2 cellular contexts compared by ENCODE assay signal in the genomic region with DNA sequence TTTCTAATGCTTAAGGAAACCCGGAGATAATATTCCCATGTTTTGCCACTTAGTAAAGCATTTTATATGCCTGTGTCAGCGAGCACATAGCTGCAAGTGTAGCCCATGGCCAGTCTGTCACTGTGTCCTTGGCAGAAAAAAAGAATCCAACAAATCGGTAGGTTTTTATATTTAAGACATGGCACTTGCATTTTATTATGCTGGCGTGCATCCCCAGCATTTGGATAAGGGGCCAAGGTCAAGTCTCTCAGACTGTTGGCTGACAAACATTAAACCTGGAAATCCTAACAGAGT.
TF ChIP-seq lines count a peak whose summit lies in the region.

No MANE protein-coding gene starts in this region.

TF ChIP-seq in SK-N-SH, 30 proteins besides CTCF, POLR2A, EP300 and RAD21 (continued from another document):
- TF ChIP-seq, protein P1, sequence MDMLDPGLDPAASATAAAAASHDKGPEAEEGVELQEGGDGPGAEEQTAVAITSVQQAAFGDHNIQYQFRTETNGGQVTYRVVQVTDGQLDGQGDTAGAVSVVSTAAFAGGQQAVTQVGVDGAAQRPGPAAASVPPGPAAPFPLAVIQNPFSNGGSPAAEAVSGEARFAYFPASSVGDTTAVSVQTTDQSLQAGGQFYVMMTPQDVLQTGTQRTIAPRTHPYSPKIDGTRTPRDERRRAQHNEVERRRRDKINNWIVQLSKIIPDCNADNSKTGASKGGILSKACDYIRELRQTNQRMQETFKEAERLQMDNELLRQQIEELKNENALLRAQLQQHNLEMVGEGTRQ (IDR thresholded peaks at IDR 0.05; ENCODE audit: borderline replicate concordance, low read depth, low read length) = no peak
- TF ChIP-seq YY1 (IDR thresholded peaks at IDR 0.05; ENCODE audit: low read depth) (no peak), EZH2phosphoT487 (IDR thresholded peaks at IDR 0.05; ENCODE audit: borderline replicate concordance, low read depth) (no peak), SIN3A (IDR thresholded peaks at IDR 0.05; ENCODE audit: borderline replicate concordance, low read depth, low read length) (no peak), RFX5 (IDR thresholded peaks at IDR 0.05; ENCODE audit: low read length) (no peak), CHD2 (IDR thresholded peaks at IDR 0.05; ENCODE audit: low read length, partially characterized antibody) (no peak)
- TF ChIP-seq, protein P2, sequence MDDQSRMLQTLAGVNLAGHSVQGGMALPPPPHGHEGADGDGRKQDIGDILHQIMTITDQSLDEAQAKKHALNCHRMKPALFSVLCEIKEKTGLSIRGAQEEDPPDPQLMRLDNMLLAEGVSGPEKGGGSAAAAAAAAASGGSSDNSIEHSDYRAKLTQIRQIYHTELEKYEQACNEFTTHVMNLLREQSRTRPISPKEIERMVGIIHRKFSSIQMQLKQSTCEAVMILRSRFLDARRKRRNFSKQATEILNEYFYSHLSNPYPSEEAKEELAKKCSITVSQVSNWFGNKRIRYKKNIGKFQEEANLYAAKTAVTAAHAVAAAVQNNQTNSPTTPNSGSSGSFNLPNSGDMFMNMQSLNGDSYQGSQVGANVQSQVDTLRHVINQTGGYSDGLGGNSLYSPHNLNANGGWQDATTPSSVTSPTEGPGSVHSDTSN (IDR thresholded peaks at IDR 0.05) = no peak

TF ChIP-seq in SK-N-SH treated with all-trans-retinoic acid at 6 μM for 48 hours, 23 proteins besides CTCF, POLR2A, EP300 and RAD21 (continued from another document):
- no peak for TF ChIP-seq SNAI2 (CRISPR knock-in tag; IDR thresholded peaks at IDR 0.05)
- no peak for TF ChIP-seq TCF4 (CRISPR knock-in tag; IDR thresholded peaks at IDR 0.05; ENCODE audit: borderline replicate concordance)
- TF ChIP-seq TOX (CRISPR knock-in tag; IDR thresholded peaks at IDR 0.05; ENCODE audit: borderline replicate concordance) = no peak
- TF ChIP-seq, protein P3, sequence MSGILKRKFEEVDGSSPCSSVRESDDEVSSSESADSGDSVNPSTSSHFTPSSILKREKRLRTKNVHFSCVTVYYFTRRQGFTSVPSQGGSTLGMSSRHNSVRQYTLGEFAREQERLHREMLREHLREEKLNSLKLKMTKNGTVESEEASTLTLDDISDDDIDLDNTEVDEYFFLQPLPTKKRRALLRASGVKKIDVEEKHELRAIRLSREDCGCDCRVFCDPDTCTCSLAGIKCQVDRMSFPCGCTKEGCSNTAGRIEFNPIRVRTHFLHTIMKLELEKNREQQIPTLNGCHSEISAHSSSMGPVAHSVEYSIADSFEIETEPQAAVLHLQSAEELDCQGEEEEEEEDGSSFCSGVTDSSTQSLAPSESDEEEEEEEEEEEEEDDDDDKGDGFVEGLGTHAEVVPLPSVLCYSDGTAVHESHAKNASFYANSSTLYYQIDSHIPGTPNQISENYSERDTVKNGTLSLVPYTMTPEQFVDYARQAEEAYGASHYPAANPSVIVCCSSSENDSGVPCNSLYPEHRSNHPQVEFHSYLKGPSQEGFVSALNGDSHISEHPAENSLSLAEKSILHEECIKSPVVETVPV (CRISPR knock-in tag; IDR thresholded peaks at IDR 0.05) = no peak
- TF ChIP-seq ZNF565 (CRISPR knock-in tag; conservative IDR thresholded peaks at IDR 0.05; ENCODE audit: low read depth) = no peak
- no peak for TF ChIP-seq CSDC2 (CRISPR knock-in tag; IDR thresholded peaks at IDR 0.05)
- TF ChIP-seq, protein P4, sequence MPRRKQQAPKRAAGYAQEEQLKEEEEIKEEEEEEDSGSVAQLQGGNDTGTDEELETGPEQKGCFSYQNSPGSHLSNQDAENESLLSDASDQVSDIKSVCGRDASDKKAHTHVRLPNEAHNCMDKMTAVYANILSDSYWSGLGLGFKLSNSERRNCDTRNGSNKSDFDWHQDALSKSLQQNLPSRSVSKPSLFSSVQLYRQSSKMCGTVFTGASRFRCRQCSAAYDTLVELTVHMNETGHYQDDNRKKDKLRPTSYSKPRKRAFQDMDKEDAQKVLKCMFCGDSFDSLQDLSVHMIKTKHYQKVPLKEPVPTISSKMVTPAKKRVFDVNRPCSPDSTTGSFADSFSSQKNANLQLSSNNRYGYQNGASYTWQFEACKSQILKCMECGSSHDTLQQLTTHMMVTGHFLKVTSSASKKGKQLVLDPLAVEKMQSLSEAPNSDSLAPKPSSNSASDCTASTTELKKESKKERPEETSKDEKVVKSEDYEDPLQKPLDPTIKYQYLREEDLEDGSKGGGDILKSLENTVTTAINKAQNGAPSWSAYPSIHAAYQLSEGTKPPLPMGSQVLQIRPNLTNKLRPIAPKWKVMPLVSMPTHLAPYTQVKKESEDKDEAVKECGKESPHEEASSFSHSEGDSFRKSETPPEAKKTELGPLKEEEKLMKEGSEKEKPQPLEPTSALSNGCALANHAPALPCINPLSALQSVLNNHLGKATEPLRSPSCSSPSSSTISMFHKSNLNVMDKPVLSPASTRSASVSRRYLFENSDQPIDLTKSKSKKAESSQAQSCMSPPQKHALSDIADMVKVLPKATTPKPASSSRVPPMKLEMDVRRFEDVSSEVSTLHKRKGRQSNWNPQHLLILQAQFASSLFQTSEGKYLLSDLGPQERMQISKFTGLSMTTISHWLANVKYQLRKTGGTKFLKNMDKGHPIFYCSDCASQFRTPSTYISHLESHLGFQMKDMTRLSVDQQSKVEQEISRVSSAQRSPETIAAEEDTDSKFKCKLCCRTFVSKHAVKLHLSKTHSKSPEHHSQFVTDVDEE (CRISPR knock-in tag; IDR thresholded peaks at IDR 0.05) = no peak
- TF ChIP-seq, protein P5, sequence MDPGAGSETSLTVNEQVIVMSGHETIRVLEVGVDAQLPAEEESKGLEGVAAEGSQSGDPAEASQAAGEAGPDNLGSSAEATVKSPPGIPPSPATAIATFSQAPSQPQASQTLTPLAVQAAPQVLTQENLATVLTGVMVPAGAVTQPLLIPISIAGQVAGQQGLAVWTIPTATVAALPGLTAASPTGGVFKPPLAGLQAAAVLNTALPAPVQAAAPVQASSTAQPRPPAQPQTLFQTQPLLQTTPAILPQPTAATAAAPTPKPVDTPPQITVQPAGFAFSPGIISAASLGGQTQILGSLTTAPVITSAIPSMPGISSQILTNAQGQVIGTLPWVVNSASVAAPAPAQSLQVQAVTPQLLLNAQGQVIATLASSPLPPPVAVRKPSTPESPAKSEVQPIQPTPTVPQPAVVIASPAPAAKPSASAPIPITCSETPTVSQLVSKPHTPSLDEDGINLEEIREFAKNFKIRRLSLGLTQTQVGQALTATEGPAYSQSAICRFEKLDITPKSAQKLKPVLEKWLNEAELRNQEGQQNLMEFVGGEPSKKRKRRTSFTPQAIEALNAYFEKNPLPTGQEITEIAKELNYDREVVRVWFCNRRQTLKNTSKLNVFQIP (CRISPR knock-in tag; IDR thresholded peaks at IDR 0.05; ENCODE audit: borderline replicate concordance, low read depth) = no peak
- no peak for TF ChIP-seq RARB (CRISPR knock-in tag; IDR thresholded peaks at IDR 0.05)
- no peak for TF ChIP-seq ARNTL (CRISPR knock-in tag; IDR thresholded peaks at IDR 0.05; ENCODE audit: borderline replicate concordance, low read depth)
- no peak for TF ChIP-seq ZNF8 (CRISPR knock-in tag; IDR thresholded peaks at IDR 0.05)
TF ChIP-seq in SK-N-SH treated with all-trans-retinoic acid at 6 μM for 48 hours: peak in this region for 0.
